8 cellular contexts compared by ENCODE assay signal in genomic region chr7:128963327-128963757, GRCh38. TPM values are rescaled to one million over a fixed set of nuclear protein-coding genes. Genes with fewer than 3 reads are reported as not detected.
A peak's percentile ranks its signal among the peaks of the same experiment; 100 is the strongest.
DNase-seq lines count a peak whose midpoint lies in the region; ATAC-seq and TF ChIP-seq lines count a peak whose summit lies in the region.

No MANE protein-coding gene starts in this region.

- H3K27me3 ChIP-seq in CD4-positive, CD25-positive, alpha-beta regulatory T cell (ENCODE audit: control insufficient read depth, insufficient read depth, low read length): no peaks in the 10 kb centered on the region
- no peaks in the 10 kb centered on the region for H3K27me3 ChIP-seq in transverse colon

- peaks cover 0 to 2% (median 0%) of the 10 kb centered on the region in 7 donors for H3K9me3 Mint-ChIP-seq in CD4-positive, CD25-positive, alpha-beta regulatory T cell

- TF ChIP-seq EP300 in transverse colon (IDR thresholded peaks at IDR 0.05; ENCODE audit: low read depth): no peak

- WGBS in transverse colon (ENCODE audit: low coverage in 1 of 2), 2 donors: 85 to 100% methylated on average over 1 of the region's 1 CpG

- peaks cover 66% of the 10 kb centered on the region for H3K36me3 ChIP-seq in CD4-positive, CD25-positive, alpha-beta regulatory T cell (ENCODE audit: control insufficient read depth, insufficient read depth, low read length)
- peaks cover 0 to 48% (median 22%) of the 10 kb centered on the region in 4 donors for H3K36me3 ChIP-seq in transverse colon

- in situ Hi-C loops in transverse colon (cut with MboI; ENCODE audit: low pct_ligation_motif_present in 1 of 4, low pct_unique_long_range_greater_than_20kb in 1 of 4, low sequenced_read_pairs in 3 of 4): loop anchor here in 1 of 4 donors (25.0 kb wide), 2 partner anchors 101 to 124 kb away; partner anchors contain the start of gene ATP6V1F

- peak in 1 of 3 donors; percentile 58 for DNase-seq in CD4-positive, CD25-positive, alpha-beta regulatory T cell
- DNase-seq in fibroblast of peridontal ligament (ENCODE audit: extremely low read depth): peak; percentile 21
- no peak for DNase-seq in globus pallidus (ENCODE audit: low spot score)
- no peak for DNase-seq in transverse colon
- no peak for DNase-seq in inferior parietal cortex (ENCODE audit: extremely low spot score)
- no peak for DNase-seq in MV-4-11 (lab: John Stamatoyannopoulos, UW)

- intact Hi-C loops in transverse colon (cut with DNase I; ENCODE audit: low total_unique reads): no loop called here

- peaks cover 4% of the 10 kb centered on the region for H3K27me3 Mint-ChIP-seq in CD4-positive, CD25-positive, alpha-beta regulatory T cell

- no peak overlapping the region for H3K4me3 ChIP-seq in CD4-positive, CD25-positive, alpha-beta regulatory T cell (ENCODE audit: low read depth, low read length)
- H3K4me3 ChIP-seq in transverse colon: no peak overlapping the region

- ATAC-seq in CD4-positive, CD25-positive, alpha-beta regulatory T cell (ENCODE audit: low read depth in 2 of 2): peak; percentile 76 to 81
- ATAC-seq in GM19395 (IDR thresholded peaks at IDR 0.05; ENCODE audit: unreplicated experiment): peak; percentile 85
- ATAC-seq in HG03439 (IDR thresholded peaks at IDR 0.05; ENCODE audit: unreplicated experiment): peak; percentile 66

- H3K4me1 Mint-ChIP-seq in CD4-positive, CD25-positive, alpha-beta regulatory T cell: peaks cover 9 to 19% (median 14%) of the 10 kb centered on the region in 4 donors

- no peaks in the 10 kb centered on the region for H3K9me3 ChIP-seq in CD4-positive, CD25-positive, alpha-beta regulatory T cell (ENCODE audit: control insufficient read depth in 2 of 2, low read length in 2 of 2)
- no peaks in the 10 kb centered on the region for H3K9me3 ChIP-seq in transverse colon

- H3K27ac ChIP-seq in CD4-positive, CD25-positive, alpha-beta regulatory T cell (ENCODE audit: insufficient read depth, low read length, poor library complexity, severe bottlenecking): peak overlapping the region; percentile 41
- no peak overlapping the region for H3K27ac ChIP-seq in transverse colon

- TF ChIP-seq CTCF in transverse colon (IDR thresholded peaks at IDR 0.05): no peak

- H3K4me3 Mint-ChIP-seq in CD4-positive, CD25-positive, alpha-beta regulatory T cell: no peak overlapping the region

- H3K4me1 ChIP-seq in CD4-positive, CD25-positive, alpha-beta regulatory T cell (ENCODE audit: control insufficient read depth, insufficient read depth, low read length, poor library complexity, severe bottlenecking): no peaks in the 10 kb centered on the region
- H3K4me1 ChIP-seq in transverse colon: peaks cover 0 to 2% (median 0%) of the 10 kb centered on the region in 4 donors

- no peak for TF ChIP-seq POLR2A in transverse colon (IDR thresholded peaks at IDR 0.05)

- peaks cover 47% of the 10 kb centered on the region for H3K36me3 Mint-ChIP-seq in CD4-positive, CD25-positive, alpha-beta regulatory T cell

- no peak overlapping the region for H3K27ac Mint-ChIP-seq in CD4-positive, CD25-positive, alpha-beta regulatory T cell

RNA-seq across cellular contexts. Expression of gene IRF5, which starts 25.6 kb away (rescaled TPM):
- 13.5 TPM for total RNA-seq in CD4-positive, CD25-positive, alpha-beta regulatory T cell
- 10 to 100 TPM; 18.8 to 24.1 (median 20.0) TPM for polyA plus RNA-seq in CD4-positive, CD25-positive, alpha-beta regulatory T cell
- 1 to 10 TPM; 2.2 to 10.0 (median 6.2) TPM for total RNA-seq in transverse colon

RNA-seq across cellular contexts. Expression of gene KCP, which starts 52.8 kb away (rescaled TPM):
- total RNA-seq in CD4-positive, CD25-positive, alpha-beta regulatory T cell: 0.22 TPM
- polyA plus RNA-seq in CD4-positive, CD25-positive, alpha-beta regulatory T cell: under 1 TPM in 2 of 4 donors, not detected in 2; 0.08 TPM
- total RNA-seq in transverse colon: under 1 TPM in 3 of 4 donors, not detected in 1; 0.32 to 0.75 (median 0.68) TPM
